18 cellular contexts compared by ENCODE assay signal in genomic region chr11:8905528-8906165, GRCh38. TPM values are rescaled to one million over a fixed set of nuclear protein-coding genes. Genes with fewer than 3 reads are reported as not detected.
DNase-seq lines count a peak whose midpoint lies in the region; ATAC-seq, FAIRE-seq and TF ChIP-seq lines count a peak whose summit lies in the region.
"Had no signal": no experiment of that assay in that cellular context is flagged by ENCODE, and none has a peak within 500 bp of the region (broad histone marks: within the 10 kb centered on the region; RNA-seq: fewer than 3 reads in every experiment).

No MANE protein-coding gene starts in this region.

- FAIRE-seq in astrocyte (lab: Jason Lieb, UNC) = no peak

- H3K36me3 Mint-ChIP-seq in astrocyte (ENCODE audit: low read depth, unreplicated experiment) = peaks cover 3% of the 10 kb centered on the region

- H3K4me3 ChIP-seq in ACC112 (ENCODE audit: low read depth, low read length) (peak overlapping the region; percentile 37), astrocyte (ENCODE audit: insufficient read depth, low read depth, low read length) (no peak overlapping the region), thyroid gland (replicated peaks in 1 of 3) (no peak overlapping the region)
- H3K4me3 ChIP-seq: heart right ventricle, upper lobe of right lung had no signal

- H3K4me1 Mint-ChIP-seq in astrocyte (ENCODE audit: low read depth, unreplicated experiment) = peaks cover 27% of the 10 kb centered on the region

- DNase-seq in HS-5 (ENCODE audit: low read depth) = peak; percentile 72
- DNase-seq in astrocyte (ENCODE audit: low read depth) = peak; percentile 83
- DNase-seq in foreskin melanocyte = peak; percentile 32
- no peak for DNase-seq in stimulated activated CD4-positive, alpha-beta T cell treated with anti-CD3 and anti-CD28 coated beads, Interleukin-2, amount 100 ng/mL, for 48 hours
- DNase-seq in thyroid gland = no peak
- no peak for DNase-seq in NCI-H446 treated with DMSO at 0.1 percent for 48 hours (lab: John Stamatoyannopoulos, UW)
- DNase-seq: AML-193, dermis blood vessel endothelial cell, H7, heart right ventricle, NCI-H187 treated with DMSO at 0.1 percent for 48 hours, SIG-M5, upper lobe of right lung had no signal

- H3K4me1 ChIP-seq in ACC112 (ENCODE audit: control insufficient read depth, insufficient read depth, low read length, unreplicated experiment) (peaks cover 26% of the 10 kb centered on the region), astrocyte (ENCODE audit: insufficient read depth, low read length) (peaks cover 30% of the 10 kb centered on the region), thyroid gland (peaks cover 0 to 4% of the 10 kb centered on the region in 2 donors)

- no peaks in the 10 kb centered on the region for H3K27me3 Mint-ChIP-seq in astrocyte (ENCODE audit: low read depth, unreplicated experiment)

- ATAC-seq in HG03139 (IDR thresholded peaks at IDR 0.05; ENCODE audit: unreplicated experiment) = no peak
- ATAC-seq: upper lobe of right lung had no signal

- H3K79me2 ChIP-seq in ACC112 (ENCODE audit: control insufficient read depth, insufficient read depth, low read length, unreplicated experiment) (no peaks in the 10 kb centered on the region), astrocyte (ENCODE audit: insufficient read depth, low read length) (no peaks in the 10 kb centered on the region)

- WGBS in thyroid gland, 2 donors = 76 to 85% methylated on average over 5 of the region's 5 CpGs

- no peak overlapping the region for H3K4me3 Mint-ChIP-seq in astrocyte (ENCODE audit: unreplicated experiment)
- H3K4me3 Mint-ChIP-seq: activated naive CD8-positive, alpha-beta T cell had no signal

- H3K9ac ChIP-seq in astrocyte (ENCODE audit: low read length) = peak overlapping the region; percentile 36

- TF ChIP-seq CTCF in astrocyte (IDR thresholded peaks at IDR 0.05; ENCODE audit: insufficient read depth, low read depth, low read length) (no peak), thyroid gland (IDR thresholded peaks at IDR 0.05) (no peak)

- no peak for TF ChIP-seq POLR2A in thyroid gland (IDR thresholded peaks at IDR 0.05)

- H3K27me3 ChIP-seq in ACC112 (ENCODE audit: insufficient read depth, low read length) (no peaks in the 10 kb centered on the region), astrocyte (ENCODE audit: insufficient read depth, low read length) (no peaks in the 10 kb centered on the region), thyroid gland (no peaks in the 10 kb centered on the region)
- H3K27me3 ChIP-seq: heart right ventricle, upper lobe of right lung had no signal

- H3K27ac Mint-ChIP-seq in astrocyte (ENCODE audit: unreplicated experiment) = peak overlapping the region; percentile 83
- H3K27ac Mint-ChIP-seq: activated naive CD8-positive, alpha-beta T cell had no signal

- H3K27ac ChIP-seq in ACC112 (ENCODE audit: low read depth, low read length) (peak overlapping the region; percentile 77), astrocyte (ENCODE audit: low read depth, low read length) (peak overlapping the region; percentile 81), thyroid gland (no peak overlapping the region)
- H3K27ac ChIP-seq: heart right ventricle, neutrophil, upper lobe of right lung had no signal

- peaks cover 4% of the 10 kb centered on the region for H3K9me3 Mint-ChIP-seq in astrocyte (ENCODE audit: unreplicated experiment)

- no peaks in the 10 kb centered on the region for H3K36me3 ChIP-seq in ACC112 (ENCODE audit: insufficient read depth, low read length)
- H3K36me3 ChIP-seq in astrocyte (ENCODE audit: insufficient read depth, low read length) = no peaks in the 10 kb centered on the region
- H3K36me3 ChIP-seq in thyroid gland = no peaks in the 10 kb centered on the region
- H3K36me3 ChIP-seq: heart right ventricle, neutrophil, upper lobe of right lung had no signal

- H2AFZ ChIP-seq in ACC112 (ENCODE audit: low read length, unreplicated experiment) = no peak overlapping the region
- H2AFZ ChIP-seq in astrocyte (ENCODE audit: low read depth, low read length) = no peak overlapping the region

- H3K4me2 ChIP-seq in astrocyte (ENCODE audit: low read length) = peak overlapping the region; percentile 46

- H4K20me1 ChIP-seq in astrocyte (ENCODE audit: insufficient read depth, low read length) = no peaks in the 10 kb centered on the region

- intact Hi-C loops in thyroid gland (cut with DNase I) = no loop called here

- H3K9me3 ChIP-seq in astrocyte (ENCODE audit: insufficient read depth, low read depth, low read length) (no peaks in the 10 kb centered on the region), thyroid gland (no peaks in the 10 kb centered on the region)
- H3K9me3 ChIP-seq: neutrophil, upper lobe of right lung had no signal

RNA-seq across cellular contexts. Expression of gene AKIP1, which starts 5.3 kb away (rescaled TPM):
- total RNA-seq in astrocyte (48.2 and 51.4 TPM in 2 replicates), thyroid gland (10 to 100 TPM; 25.2 to 33.9 (median 27.8) TPM)

RNA-seq across cellular contexts. Expression of gene C11orf16, which starts 27.1 kb away (rescaled TPM):
- total RNA-seq in astrocyte = not detected in 2 replicates
- not detected for total RNA-seq in thyroid gland
- total RNA-seq: dermis blood vessel endothelial cell, H7, lung microvascular endothelial cell, upper lobe of right lung had no signal

RNA-seq across cellular contexts. Expression of gene ASCL3, which starts 37.2 kb away (rescaled TPM):
- total RNA-seq in astrocyte (not detected in 2 replicates), thyroid gland (not detected)
- total RNA-seq: dermis blood vessel endothelial cell, H7, heart right ventricle, lung microvascular endothelial cell, upper lobe of right lung had no signal

RNA-seq across cellular contexts. Expression of gene TMEM9B, which starts 58.6 kb away (rescaled TPM):
- total RNA-seq in astrocyte (38.2 and 40.3 TPM in 2 replicates), thyroid gland (100 to 1,000 TPM in 2 of 4 donors, 10 to 100 TPM in 2; 73.3 to 158 (median 114) TPM)

Comparison
In these comparisons a context has a peak if more than half of its experiments do, and no peak if none do; other contexts are left out.
1. H3K27ac ChIP-seq: peak in ACC112 (single experiment) and astrocyte (single experiment); none in thyroid gland (0 of 3).
2. DNase-seq: peak in HS-5 (single experiment), astrocyte (single experiment) and foreskin melanocyte (single experiment); none in stimulated activated CD4-positive, alpha-beta T cell treated with anti-CD3 and anti-CD28 coated beads, Interleukin-2, amount 100 ng/mL, for 48 hours (0 of 2), thyroid gland (0 of 2) and NCI-H446 treated with DMSO at 0.1 percent for 48 hours (single experiment).